Comparison of ENCODE assay signal across 2 cellular contexts in genomic region chr1:209769956-209770355, GRCh38.
TF ChIP-seq lines count a peak whose summit lies in the region.

No MANE protein-coding gene starts in this region.

TF ChIP-seq in liver, 16 proteins besides CTCF, POLR2A, EP300 and RAD21:
- TF ChIP-seq TAF1 (conservative IDR thresholded peaks at IDR 0.05) = no peak

TF ChIP-seq in HepG2, 621 proteins besides CTCF, POLR2A, EP300 and RAD21:
- TF ChIP-seq RNF2 (conservative IDR thresholded peaks at IDR 0.05; ENCODE audit: low read depth) (no peak), SRSF1 (optimal IDR thresholded peaks at IDR 0.05; ENCODE audit: low read depth, low read length) (no peak), KAT7 (CRISPR knock-in tag; IDR thresholded peaks at IDR 0.05; ENCODE audit: borderline replicate concordance) (no peak), ZZZ3 (CRISPR knock-in tag; IDR thresholded peaks at IDR 0.05; ENCODE audit: borderline replicate concordance) (no peak), ZNF773 (CRISPR knock-in tag; IDR thresholded peaks at IDR 0.05; ENCODE audit: borderline replicate concordance) (no peak), NPAS2 (CRISPR knock-in tag; IDR thresholded peaks at IDR 0.05; ENCODE audit: borderline replicate concordance) (no peak), CHCHD3 (CRISPR knock-in tag; IDR thresholded peaks at IDR 0.05) (no peak), HMG20A (CRISPR knock-in tag; IDR thresholded peaks at IDR 0.05; ENCODE audit: borderline replicate concordance) (no peak)
